Comparison of ENCODE assay signal across 13 cellular contexts in the genomic region with DNA sequence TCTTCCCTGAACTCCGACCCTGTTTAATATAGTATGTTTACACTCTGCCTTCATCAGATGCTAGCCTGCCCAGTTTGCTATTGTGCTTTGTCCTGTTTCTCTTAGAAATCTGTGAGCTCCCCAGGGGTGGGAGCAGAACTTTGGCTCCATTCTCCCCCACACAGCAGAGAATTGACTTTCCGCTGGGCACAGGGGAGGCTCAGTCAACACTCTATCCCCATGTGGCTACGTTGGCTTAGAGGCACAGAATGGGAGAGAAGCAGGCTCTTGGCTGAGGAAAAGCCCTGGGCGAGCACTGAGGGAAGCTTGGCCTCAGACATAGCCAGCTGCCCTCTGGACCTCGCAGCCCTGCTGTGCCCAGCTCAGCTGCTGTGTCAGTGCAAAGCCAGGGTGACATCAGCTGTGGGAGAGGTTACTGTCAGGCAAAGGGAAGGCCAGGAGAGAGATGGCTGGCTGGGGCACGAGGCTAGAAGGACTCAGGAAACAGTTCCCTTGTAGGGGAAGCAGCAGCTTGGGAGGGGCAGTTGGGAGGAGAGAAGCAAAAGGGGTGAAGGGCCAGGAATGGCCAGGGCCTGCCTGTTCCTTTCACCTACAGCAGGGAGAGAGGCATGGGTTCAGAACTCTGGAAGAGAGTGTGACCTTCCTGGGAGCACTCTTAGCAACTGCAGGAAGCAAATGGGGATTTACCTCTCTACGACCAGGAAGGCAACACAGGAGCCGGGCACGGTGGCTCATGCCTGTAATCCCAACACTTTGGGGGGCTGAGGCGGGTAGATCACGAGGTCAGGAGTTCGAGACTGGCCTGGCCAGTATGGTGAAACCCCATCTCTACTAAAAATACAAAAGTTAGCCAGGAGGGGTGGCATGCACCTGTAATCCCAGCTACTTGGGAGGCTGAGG. TPM values are rescaled to one million over a fixed set of nuclear protein-coding genes. Genes with fewer than 3 reads are reported as not detected.
A peak's percentile ranks its signal among the peaks of the same experiment; 100 is the strongest.
DNase-seq lines count a peak whose midpoint lies in the region; ATAC-seq and TF ChIP-seq lines count a peak whose summit lies in the region.
"Had no signal": no experiment of that assay in that cellular context is flagged by ENCODE, and none has a peak within 500 bp of the region (broad histone marks: within the 10 kb centered on the region; RNA-seq: fewer than 3 reads in every experiment).

No MANE protein-coding gene starts in this region.

- H3K79me1 ChIP-seq in trophoblast cell (ENCODE audit: low read length): peaks cover 11% of the 10 kb centered on the region

- H4K8ac ChIP-seq in trophoblast cell (ENCODE audit: low read depth, low read length): no peak overlapping the region

- intact Hi-C loops in left cardiac atrium (cut with DNase I): no loop called here

- no peak overlapping the region for H3K4me3 ChIP-seq in trophoblast cell (ENCODE audit: low read depth, low read length)

- DNase-seq in CD1c-positive myeloid dendritic cell (ENCODE audit: extremely low spot score) (peak; percentile 46), SK-MEL-5 (ENCODE audit: low read depth, low spot score) (peak; percentile 29), left cardiac atrium (peak; percentile 38), trophoblast cell (no peak), HEK293T (ENCODE audit: extremely low spot score) (no peak), iPS-NIHi11 (ENCODE audit: low spot score) (no peak)
- DNase-seq: activated effector memory CD4-positive, alpha-beta T cell treated with anti-CD3 and anti-CD28 coated beads, Interleukin-2, amount 50 U/mL, for 16 hours; CD8-positive, alpha-beta memory T cell; NCI-H2029 had no signal

- no peak overlapping the region for H2AK5ac ChIP-seq in trophoblast cell (ENCODE audit: low read length)

- H3K36me3 ChIP-seq in trophoblast cell (ENCODE audit: control insufficient read depth in 1 of 2, insufficient read depth in 2 of 2, low read length in 2 of 2): no peaks in the 10 kb centered on the region

- H4K91ac ChIP-seq in trophoblast cell (ENCODE audit: low read depth, low read length): peak overlapping the region; percentile 12

- H3K79me2 ChIP-seq in trophoblast cell (ENCODE audit: control insufficient read depth, insufficient read depth, low read length, poor library complexity): no peaks in the 10 kb centered on the region

- H3K4me1 ChIP-seq in trophoblast cell (ENCODE audit: control insufficient read depth in 1 of 2, insufficient read depth in 2 of 2, low read length in 2 of 2): peaks cover 9 to 13% of the 10 kb centered on the region in 2 experiments

- peak overlapping the region; percentile 7 for H3K14ac ChIP-seq in trophoblast cell (ENCODE audit: low read length)

- no peak overlapping the region for H3K27ac ChIP-seq in trophoblast cell (ENCODE audit: low read depth, low read length)

- H3K4me2 ChIP-seq in trophoblast cell (ENCODE audit: low read length): no peak overlapping the region

- POLR2A ChIA-PET in HEK293T (lab: Yijun Ruan, JAX): interaction anchor here (0.8 to 10.0 kb wide), 2 partner anchors 33 to 75 kb away, joined by 3 to 128 read pairs; no protein-coding TSS in a partner anchor

- H3K4ac ChIP-seq in trophoblast cell (ENCODE audit: low read depth, low read length): no peak overlapping the region

- H3K27me3 ChIP-seq in trophoblast cell (ENCODE audit: insufficient read depth, low read length): no peaks in the 10 kb centered on the region

- no peaks in the 10 kb centered on the region for H3K9me3 ChIP-seq in trophoblast cell (ENCODE audit: insufficient read depth, low read depth, low read length)

- H3K9ac ChIP-seq in trophoblast cell (ENCODE audit: low read length): no peak overlapping the region

- H3K18ac ChIP-seq in trophoblast cell (ENCODE audit: low read length): peak overlapping the region; percentile 13

- H2BK5ac ChIP-seq in trophoblast cell (ENCODE audit: low read depth, low read length, poor library complexity): no peak overlapping the region

- no peak overlapping the region for H2BK120ac ChIP-seq in trophoblast cell (ENCODE audit: insufficient read depth, low read length, poor library complexity)

- H2AFZ ChIP-seq in trophoblast cell (ENCODE audit: insufficient read depth, low read length, poor library complexity): no peak overlapping the region

- in situ Hi-C loops in SK-MEL-5 (cut with HindIII; ENCODE audit: low pct_unique_long_range_greater_than_20kb, low sequenced_read_pairs): no loop called here

- ATAC-seq in left cardiac atrium: peak; percentile 37 to 77
- ATAC-seq in HG02970 (IDR thresholded peaks at IDR 0.05; ENCODE audit: low FRiP score, unreplicated experiment): no peak
- ATAC-seq in HG02852 (IDR thresholded peaks at IDR 0.05; ENCODE audit: unreplicated experiment): no peak

- no peak overlapping the region for H4K12ac ChIP-seq in trophoblast cell (ENCODE audit: low read depth, low read length)

- CTCF ChIA-PET in HEK293T (lab: Yijun Ruan, JAX): interaction anchor here (0.6 to 2.5 kb wide), 5 partner anchors 88 to 537 kb away, joined by 3 to 20 read pairs (median 3); no protein-coding TSS in a partner anchor

- H2BK12ac ChIP-seq in trophoblast cell (ENCODE audit: low read length): peak overlapping the region; percentile 39

- no peak overlapping the region for H3K23ac ChIP-seq in trophoblast cell (ENCODE audit: low read length)

- no CpG with 5 or more reads among the region's 12 CpGs for WGBS in trophoblast cell (ENCODE audit: extremely low coverage, insufficient coverage, insufficient read length)

TF ChIP-seq in HEK293T, 16 proteins besides CTCF, POLR2A, EP300 and RAD21:
- TF ChIP-seq TARDBP (IDR thresholded peaks at IDR 0.05) (no peak), ARNT (IDR thresholded peaks at IDR 0.05) (no peak), SP1 (IDR thresholded peaks at IDR 0.05) (no peak), BHLHE40 (IDR thresholded peaks at IDR 0.05; ENCODE audit: borderline replicate concordance) (no peak), FOXA1 (IDR thresholded peaks at IDR 0.05) (no peak), PKNOX1 (IDR thresholded peaks at IDR 0.05) (no peak), L3MBTL2 (conservative IDR thresholded peaks at IDR 0.05) (no peak), ZNF384 (IDR thresholded peaks at IDR 0.05) (no peak), CTBP1 (IDR thresholded peaks at IDR 0.05; ENCODE audit: borderline replicate concordance) (no peak)

RNA-seq across cellular contexts. Expression of gene SCD, which starts 5.8 kb away (rescaled TPM):
- 867 and 870 TPM in 2 replicates for total RNA-seq in SK-MEL-5 (2014; rRNA removed; shearing (Covaris generic))
- polyA plus RNA-seq in SK-MEL-5 (2015; cell fraction: cytosol; rRNA removed): 512 and 677 TPM in 2 replicates
- 140 and 171 TPM in 2 replicates for polyA plus RNA-seq in SK-MEL-5 (2015; cell fraction: nucleus; rRNA removed)
- total RNA-seq in left cardiac atrium: 100 to 1,000 TPM; 197 to 969 TPM
- 616 and 629 TPM in 2 replicates for polyA plus RNA-seq in trophoblast cell (2013)

RNA-seq across cellular contexts. Expression of gene PKD2L1, which starts 11.2 kb away (rescaled TPM):
- not detected in 2 replicates for total RNA-seq in SK-MEL-5 (2014; rRNA removed; shearing (Covaris generic))
- not detected in 2 replicates for polyA plus RNA-seq in SK-MEL-5 (2015; cell fraction: cytosol; rRNA removed)
- 0.12 TPM in 1 of 2 replicates, not detected in the other for polyA plus RNA-seq in SK-MEL-5 (2015; cell fraction: nucleus; rRNA removed)
- under 1 TPM in 1 of 2 donors, not detected in 1; 0.44 TPM for total RNA-seq in left cardiac atrium
- polyA plus RNA-seq in trophoblast cell (2013): not detected in 2 replicates
- total RNA-seq: CD8-positive, alpha-beta memory T cell; endothelial cell of umbilical vein; mesothelial cell of epicardium had no signal
- polyA plus RNA-seq: CD8-positive, alpha-beta memory T cell; endothelial cell of umbilical vein had no signal

RNA-seq across cellular contexts. Expression of gene BLOC1S2, which starts 54.7 kb away (rescaled TPM):
- total RNA-seq in SK-MEL-5 (2014; rRNA removed; shearing (Covaris generic)): 48.6 and 55.5 TPM in 2 replicates
- polyA plus RNA-seq in SK-MEL-5 (2015; cell fraction: cytosol; rRNA removed): 24.8 and 36.2 TPM in 2 replicates
- 23.1 and 30.1 TPM in 2 replicates for polyA plus RNA-seq in SK-MEL-5 (2015; cell fraction: nucleus; rRNA removed)
- total RNA-seq in left cardiac atrium: 10 to 100 TPM; 19.9 to 23.6 TPM
- polyA plus RNA-seq in trophoblast cell (2013): 48.0 and 49.6 TPM in 2 replicates

Comparison
In these comparisons a context has a peak if more than half of its experiments do, and no peak if none do; other contexts are left out.
1. DNase-seq: peak in CD1c-positive myeloid dendritic cell (single experiment), SK-MEL-5 (single experiment) and left cardiac atrium (single experiment); none in trophoblast cell (0 of 2), HEK293T (single experiment) and iPS-NIHi11 (single experiment).
2. ATAC-seq: peak in left cardiac atrium (2 of 2); none in HG02970 (single experiment) and HG02852 (single experiment).